15 cellular contexts compared by ENCODE assay signal in genomic region chr17:32746698-32747097, GRCh38.
DNase-seq lines count a peak whose midpoint lies in the region; ATAC-seq, FAIRE-seq and TF ChIP-seq lines count a peak whose summit lies in the region.
"Had no signal": no experiment of that assay in that cellular context is flagged by ENCODE, and none has a peak within 500 bp of the region (broad histone marks: within the 10 kb centered on the region; RNA-seq: fewer than 3 reads in every experiment).

No MANE protein-coding gene starts in this region.

- intact Hi-C loops in HepG2 (cut with micrococcal nuclease; ENCODE audit: unreplicated experiment), result no loop called here

- H3K4me3 ChIP-seq in bronchial epithelial cell (ENCODE audit: low read depth, low read length) (no peak overlapping the region), HepG2 (replicated peaks in 1 of 3; ENCODE audit: insufficient read depth in 1 of 3, low read depth in 2 of 3, low read length in 3 of 3) (no peak overlapping the region)
- H3K4me3 ChIP-seq: body of pancreas, gastroesophageal sphincter, GM23338 had no signal

- no peak overlapping the region for H3K27ac ChIP-seq in HepG2 (ENCODE audit: extremely low read length, insufficient read depth, low read length)
- H3K27ac ChIP-seq: body of pancreas, gastroesophageal sphincter had no signal

- no peak overlapping the region for H3K9ac ChIP-seq in HepG2 (ENCODE audit: insufficient read depth, low read depth, low read length)

- 100% methylated on average over 2 of the region's 2 CpGs for WGBS in HepG2 (ENCODE audit: low lambda C conversion rate)

- DNase-seq in EL (peak; percentile 63), NCI-H226 (peak; percentile 65), bronchial epithelial cell (ENCODE audit: low read depth) (peak; percentile 85), HepG2 (ENCODE audit: low spot score) (no peak), activated T-cell treated with anti-CD3 and anti-CD28 coated beads for 4 hours (no peak)
- no peak for DNase-seq in activated CD8-positive, alpha-beta memory T cell treated with anti-CD3 and anti-CD28 coated beads, Interleukin-2, amount 50 U/mL, for 4 hours
- no peak for DNase-seq in stimulated activated CD4-positive, alpha-beta T cell treated with anti-CD3 and anti-CD28 coated beads, Interleukin-12 subunit alpha, Interleukin-12 subunit beta, amount 100 ng/mL, for 4 hours
- DNase-seq in stimulated activated CD4-positive, alpha-beta T cell treated with anti-CD3 and anti-CD28 coated beads, Interleukin-4, amount 100 ng/mL, for 24 hours, result no peak
- DNase-seq: activated CD4-positive, alpha-beta T cell treated with anti-CD3 and anti-CD28 coated beads, Interleukin-2, amount 10 ng/mL, durations not matched to agents 24 days and 14 days; activated naive CD4-positive, alpha-beta T cell treated with anti-CD3 and anti-CD28 coated beads for 36 hours; body of pancreas; C1 segment of cervical spinal cord; NCI-H1105 treated with DMSO at 0.1 percent for 48 hours had no signal

- H3K79me2 ChIP-seq in HepG2 (ENCODE audit: insufficient read depth, low read length), result no peaks in the 10 kb centered on the region

- no peaks in the 10 kb centered on the region for H3K9me3 ChIP-seq in HepG2 (ENCODE audit: low read length)
- H3K9me3 ChIP-seq: body of pancreas, gastroesophageal sphincter had no signal

- FAIRE-seq in bronchial epithelial cell (lab: Jason Lieb, UNC), result no peak
- no peak for FAIRE-seq in HepG2 (lab: Jason Lieb, UNC)

- no peaks in the 10 kb centered on the region for H4K20me1 ChIP-seq in HepG2 (ENCODE audit: insufficient read depth, low read length)

- H3K27me3 ChIP-seq in bronchial epithelial cell (ENCODE audit: control insufficient read depth, insufficient read depth, low read length) (no peaks in the 10 kb centered on the region), HepG2 (ENCODE audit: control insufficient read depth in 1 of 2, insufficient read depth in 2 of 2, low read length in 2 of 2) (no peaks in the 10 kb centered on the region)
- H3K27me3 ChIP-seq: body of pancreas, gastroesophageal sphincter had no signal

- CTCF ChIA-PET in HepG2 (lab: Yijun Ruan, JAX; ENCODE audit: low intra/inter-chr PET ratio, low total read pairs), result no interaction called here

- TF ChIP-seq POLR2A in HepG2 (IDR thresholded peaks at IDR 0.05; ENCODE audit: insufficient read depth in 1 of 2, low read depth in 2 of 2, low read length in 2 of 2), result no peak

- H3K36me3 ChIP-seq in bronchial epithelial cell (ENCODE audit: control insufficient read depth, insufficient read depth, low read length) (peaks cover 4% of the 10 kb centered on the region), HepG2 (replicated peaks in 1 of 2; ENCODE audit: control insufficient read depth in 1 of 2, insufficient read depth in 2 of 2, low read length in 2 of 2) (0 out of 5 replicates have a peak, but pooled peaks cover 0 to 2% of the 10 kb centered on the region in 2 experiments)

- POLR2A ChIA-PET in HepG2 (lab: Yijun Ruan, JAX), result interaction anchor here (0.6 kb wide), 1 partner anchor 32 kb away, joined by 3 read pairs; no protein-coding TSS in a partner anchor

- no peak for TF ChIP-seq EP300 in HepG2 (IDR thresholded peaks at IDR 0.05; ENCODE audit: low read depth in 2 of 2, low read length in 2 of 2)
- no peak for TF ChIP-seq EP300 in HepG2 (CRISPR knock-in tag; IDR thresholded peaks at IDR 0.05; ENCODE audit: borderline replicate concordance)

- peaks cover 28% of the 10 kb centered on the region for H3K4me1 ChIP-seq in HepG2 (ENCODE audit: insufficient read depth, low read length)
- H3K4me1 ChIP-seq: gastroesophageal sphincter had no signal

- ATAC-seq in HepG2, result no peak
- ATAC-seq: body of pancreas, gastroesophageal sphincter, GM23338 had no signal

- BruUV-seq in HepG2 (replicated peaks; lab: Mats Ljungman, UMichigan), result no TSS peak

- H3K4me2 ChIP-seq in HepG2 (ENCODE audit: low read depth, low read length), result no peak overlapping the region
- H3K4me2 ChIP-seq: GM23338 had no signal

- no peak for TF ChIP-seq RAD21 in HepG2 (CRISPR knock-in tag; IDR thresholded peaks at IDR 0.05)

- TF ChIP-seq CTCF in bronchial epithelial cell (IDR thresholded peaks at IDR 0.05; ENCODE audit: insufficient read depth, low read length, severe bottlenecking) (no peak), HepG2 (CRISPR knock-in tag; IDR thresholded peaks at IDR 0.05) (no peak)

- no peak overlapping the region for H2AFZ ChIP-seq in HepG2 (ENCODE audit: low read length)
- H2AFZ ChIP-seq: GM23338 had no signal

- in situ Hi-C loops in HepG2 (cut with HindIII; ENCODE audit: extremely low pct_ligation_motif_present, low pct_unique_long_range_greater_than_20kb), result no loop called here

TF ChIP-seq in HepG2, 621 proteins besides CTCF, POLR2A, EP300 and RAD21:
- TF ChIP-seq PITX1 (CRISPR knock-in tag; IDR thresholded peaks at IDR 0.05) (no peak), FOXM1 (CRISPR knock-in tag; IDR thresholded peaks at IDR 0.05) (no peak), SOX13 (IDR thresholded peaks at IDR 0.05) (no peak), SOX13 (CRISPR knock-in tag; conservative IDR thresholded peaks at IDR 0.05 in 1 of 2, IDR thresholded peaks at IDR 0.05 in 1 of 2) (peak in 1 of 2 experiments; percentile 15; a peak in 1 of 4 replicates), ZNF737 (CRISPR knock-in tag; IDR thresholded peaks at IDR 0.05; ENCODE audit: borderline replicate concordance) (no peak), CBX2 (IDR thresholded peaks at IDR 0.05; ENCODE audit: low read depth, low read length) (no peak), CBX2 (CRISPR knock-in tag; IDR thresholded peaks at IDR 0.05; ENCODE audit: low read depth) (no peak), SNAI1 (CRISPR knock-in tag; IDR thresholded peaks at IDR 0.05; ENCODE audit: borderline replicate concordance) (no peak), TCF7 (IDR thresholded peaks at IDR 0.05; ENCODE audit: low read depth) (no peak), MEIS2 (CRISPR knock-in tag; IDR thresholded peaks at IDR 0.05) (no peak), MAFG (CRISPR knock-in tag; IDR thresholded peaks at IDR 0.05) (no peak), ZBTB26 (CRISPR knock-in tag; IDR thresholded peaks at IDR 0.05; ENCODE audit: borderline replicate concordance) (0 out of 2 replicates have a peak, but pooled peaks have one; percentile 33), ZNF607 (CRISPR knock-in tag; IDR thresholded peaks at IDR 0.05; ENCODE audit: borderline replicate concordance) (no peak), SRSF4 (IDR thresholded peaks at IDR 0.05; ENCODE audit: low read depth, low read length, poor library complexity, severe bottlenecking) (no peak), ZNF879 (CRISPR knock-in tag; IDR thresholded peaks at IDR 0.05) (no peak), ZNF264 (CRISPR knock-in tag; IDR thresholded peaks at IDR 0.05) (no peak), GATAD2A (CRISPR knock-in tag; IDR thresholded peaks at IDR 0.05) (peak; percentile 29; the same call in 1 of the 2 replicates), CEBPB (IDR thresholded peaks at IDR 0.05; ENCODE audit: borderline replicate concordance, low read depth, low read length) (peak; percentile 95), ZFP82 (CRISPR knock-in tag; IDR thresholded peaks at IDR 0.05; ENCODE audit: borderline replicate concordance) (no peak), GMEB1 (CRISPR knock-in tag; IDR thresholded peaks at IDR 0.05; ENCODE audit: borderline replicate concordance) (no peak), ZNF20 (CRISPR knock-in tag; IDR thresholded peaks at IDR 0.05) (no peak), JUN (CRISPR knock-in tag; IDR thresholded peaks at IDR 0.05) (no peak), IRF2 (CRISPR knock-in tag; IDR thresholded peaks at IDR 0.05) (no peak), CEBPG (CRISPR knock-in tag; IDR thresholded peaks at IDR 0.05) (peak; percentile 57), ZSCAN22 (CRISPR knock-in tag; IDR thresholded peaks at IDR 0.05) (no peak), XBP1 (CRISPR knock-in tag; IDR thresholded peaks at IDR 0.05) (no peak), SMYD3 (CRISPR knock-in tag; IDR thresholded peaks at IDR 0.05) (no peak), CAMTA2 (CRISPR knock-in tag; IDR thresholded peaks at IDR 0.05; ENCODE audit: borderline replicate concordance) (no peak), FIP1L1 (IDR thresholded peaks at IDR 0.05; ENCODE audit: borderline replicate concordance, insufficient read depth, low read depth, low read length) (no peak), RBM39 (IDR thresholded peaks at IDR 0.05; ENCODE audit: low read depth, low read length, poor library complexity, severe bottlenecking) (no peak)
TF ChIP-seq in HepG2: peak in this region for 5.

Comparison
In these comparisons a context has a peak if more than half of its experiments do, and no peak if none do; other contexts are left out.
1. DNase-seq: peak in EL (single experiment), NCI-H226 (single experiment) and bronchial epithelial cell (single experiment); none in HepG2 (single experiment), activated CD8-positive, alpha-beta memory T cell treated with anti-CD3 and anti-CD28 coated beads, Interleukin-2, amount 50 U/mL, for 4 hours (single experiment), activated T-cell treated with anti-CD3 and anti-CD28 coated beads for 4 hours (single experiment), stimulated activated CD4-positive, alpha-beta T cell treated with anti-CD3 and anti-CD28 coated beads, Interleukin-12 subunit alpha, Interleukin-12 subunit beta, amount 100 ng/mL, for 4 hours (single experiment) and stimulated activated CD4-positive, alpha-beta T cell treated with anti-CD3 and anti-CD28 coated beads, Interleukin-4, amount 100 ng/mL, for 24 hours (single experiment).